In the genomic region with DNA sequence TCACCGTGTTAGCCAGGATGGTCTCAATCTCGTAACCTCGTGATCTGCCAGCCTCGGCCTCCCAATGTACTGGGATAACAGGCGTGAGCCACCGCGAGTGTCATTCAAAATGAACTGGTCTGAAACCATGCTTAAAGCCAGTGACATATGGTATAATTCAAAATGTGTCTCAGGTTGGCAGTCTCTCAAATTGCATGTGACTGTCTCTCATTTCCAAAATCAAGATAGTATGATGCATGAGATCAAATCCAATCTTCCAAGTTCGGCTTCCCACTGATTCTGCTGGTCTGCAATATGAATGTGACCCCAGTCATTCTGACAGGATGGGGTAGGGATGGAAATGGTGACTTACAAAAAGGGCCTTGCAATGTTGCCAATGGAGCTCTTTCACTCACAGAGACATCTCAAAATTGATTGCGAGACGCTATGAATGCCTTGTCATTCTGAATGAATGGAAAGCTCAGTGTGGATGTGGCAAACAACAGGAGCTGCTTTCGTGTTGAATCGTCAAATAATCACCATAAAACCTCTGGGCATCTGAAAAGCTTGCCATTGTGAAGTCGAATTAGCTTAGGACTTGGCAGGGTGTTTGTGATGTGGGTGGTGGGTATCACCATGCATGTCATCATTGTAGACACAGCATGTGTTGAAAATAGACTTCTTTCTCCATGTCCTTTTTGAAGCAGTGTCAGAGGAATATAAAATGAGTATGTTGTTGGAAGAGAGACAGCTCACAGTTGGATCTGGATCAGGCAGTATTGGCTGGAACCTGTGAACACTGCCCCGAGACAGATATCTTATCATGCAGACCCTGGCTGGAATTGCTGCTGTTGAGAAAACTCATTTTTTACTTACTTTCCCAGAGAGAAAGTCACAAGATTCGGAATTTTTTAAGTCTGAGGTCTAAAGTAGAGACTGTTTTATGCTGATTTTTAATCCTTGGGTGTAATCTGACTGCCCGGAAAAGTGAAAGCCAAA, we compare ENCODE assay signal across 26 cellular contexts. TPM values are rescaled to one million over a fixed set of nuclear protein-coding genes. Genes with fewer than 3 reads are reported as not detected.
"Had no signal": no experiment of that assay in that cellular context is flagged by ENCODE, and none has a peak within 500 bp of the region (broad histone marks: within the 10 kb centered on the region; RNA-seq: fewer than 3 reads in every experiment).

No MANE protein-coding gene starts in this region.

- DNase-seq: activated CD4-positive, alpha-beta memory T cell treated with anti-CD3 and anti-CD28 coated beads for 36 hours; activated CD4-positive, alpha-beta T cell treated with anti-CD3 and anti-CD28 coated beads for 4 hours; activated gamma-delta T cell treated with Interleukin-2 at 50 U/mL for 16 hours; activated T-cell treated with anti-CD3 and anti-CD28 coated beads for 4 hours; endodermal cell; hypothalamus; kidney; mammary epithelial cell; right lobe of liver; small intestine; stimulated activated CD4-positive, alpha-beta T cell treated with anti-CD3 and anti-CD28 coated beads, Interleukin-4, amount 100 ng/mL, for 24 hours; stomach had no signal

- H2AFZ ChIP-seq: neural progenitor cell had no signal

- H3K4me1 ChIP-seq: neural progenitor cell, prostate gland, right lobe of liver, stomach had no signal

- H3K27ac ChIP-seq: epithelial cell of prostate, neural progenitor cell, prostate gland, right lobe of liver, stomach had no signal

- H3K9ac ChIP-seq: neural progenitor cell had no signal

- H3K4me1 Mint-ChIP-seq: stimulated activated effector memory CD8-positive, alpha-beta T cell treated with anti-CD3 and anti-CD28 coated beads, Interleukin-12 subunit alpha, Interleukin-12 subunit beta, amount 100 ng/mL, for 72 hours had no signal

- H3K4me3 ChIP-seq: neural progenitor cell, prostate gland, right lobe of liver, stomach had no signal

- H3K4me2 ChIP-seq: neural progenitor cell had no signal

- H3K9me3 Mint-ChIP-seq: activated CD4-positive, alpha-beta memory T cell treated with anti-CD3 and anti-CD28 coated beads for 36 hours; activated T-helper 1 cell treated with anti-CD3 and anti-CD28 coated beads, Interleukin-12 subunit alpha, Interleukin-12 subunit beta, Interleukin-2, Interleukin-4 antibody, amounts not matched to agents 30 ng/mL and 10 ng/mL and 1 ng/mL, durations not matched to agents 14 hours and 24 hours and 36 hours; endodermal cell; neural progenitor cell; stimulated activated effector memory CD8-positive, alpha-beta T cell treated with anti-CD3 and anti-CD28 coated beads, Interleukin-12 subunit alpha, Interleukin-12 subunit beta, amount 100 ng/mL, for 72 hours; type B pancreatic cell had no signal

- H3K27ac Mint-ChIP-seq: activated CD4-positive, alpha-beta memory T cell treated with anti-CD3 and anti-CD28 coated beads for 36 hours; activated naive CD8-positive, alpha-beta T cell; activated T-helper 1 cell treated with anti-CD3 and anti-CD28 coated beads, Interleukin-12 subunit alpha, Interleukin-12 subunit beta, Interleukin-2, Interleukin-4 antibody, amounts not matched to agents 30 ng/mL and 10 ng/mL and 1 ng/mL, durations not matched to agents 14 hours and 24 hours and 36 hours; endodermal cell; stimulated activated effector memory CD8-positive, alpha-beta T cell treated with anti-CD3 and anti-CD28 coated beads, Interleukin-12 subunit alpha, Interleukin-12 subunit beta, amount 100 ng/mL, for 72 hours; type B pancreatic cell had no signal

- H3K27me3 ChIP-seq: neural progenitor cell had no signal

- H3K4me3 Mint-ChIP-seq: activated CD4-positive, alpha-beta memory T cell treated with anti-CD3 and anti-CD28 coated beads for 36 hours; activated naive CD8-positive, alpha-beta T cell; activated T-helper 1 cell treated with anti-CD3 and anti-CD28 coated beads, Interleukin-12 subunit alpha, Interleukin-12 subunit beta, Interleukin-2, Interleukin-4 antibody, amounts not matched to agents 30 ng/mL and 10 ng/mL and 1 ng/mL, durations not matched to agents 14 hours and 24 hours and 36 hours; endodermal cell; neural progenitor cell; stimulated activated effector memory CD8-positive, alpha-beta T cell treated with anti-CD3 and anti-CD28 coated beads, Interleukin-12 subunit alpha, Interleukin-12 subunit beta, amount 100 ng/mL, for 72 hours; type B pancreatic cell had no signal

- H3K36me3 Mint-ChIP-seq: activated CD4-positive, alpha-beta memory T cell treated with anti-CD3 and anti-CD28 coated beads for 36 hours; activated naive CD8-positive, alpha-beta T cell; neural progenitor cell; stimulated activated effector memory CD8-positive, alpha-beta T cell treated with anti-CD3 and anti-CD28 coated beads, Interleukin-12 subunit alpha, Interleukin-12 subunit beta, amount 100 ng/mL, for 72 hours; type B pancreatic cell had no signal

- FAIRE-seq: colon, frontal cortex, kidney, small intestine, TTC549 had no signal

- H3K36me3 ChIP-seq: neural progenitor cell, prostate gland, right lobe of liver, stomach had no signal

- H3K9me3 ChIP-seq: prostate gland, right lobe of liver, stomach had no signal

RNA-seq across cellular contexts. Expression of a gene that starts 12.2 kb away (rescaled TPM):
- total RNA-seq: activated CD4-positive, alpha-beta memory T cell treated with anti-CD3 and anti-CD28 coated beads for 36 hours; activated T-helper 1 cell treated with anti-CD3 and anti-CD28 coated beads, Interleukin-12 subunit alpha, Interleukin-12 subunit beta, Interleukin-2, Interleukin-4 antibody, amounts not matched to agents 30 ng/mL and 10 ng/mL and 1 ng/mL, durations not matched to agents 14 hours and 24 hours and 36 hours; endodermal cell; kidney; left lobe of liver; mammary epithelial cell; mononuclear cell; osteoblast; stomach; T-helper 2 cell treated with Interferon-gamma antibody and Interleukin-4, amounts not matched to agents 100 ng/mL and 5 ng/mL, for 36 hours had no signal
- polyA plus RNA-seq: mammary epithelial cell had no signal
